ENCODE assay signal across 10 cellular contexts in the genomic region with DNA sequence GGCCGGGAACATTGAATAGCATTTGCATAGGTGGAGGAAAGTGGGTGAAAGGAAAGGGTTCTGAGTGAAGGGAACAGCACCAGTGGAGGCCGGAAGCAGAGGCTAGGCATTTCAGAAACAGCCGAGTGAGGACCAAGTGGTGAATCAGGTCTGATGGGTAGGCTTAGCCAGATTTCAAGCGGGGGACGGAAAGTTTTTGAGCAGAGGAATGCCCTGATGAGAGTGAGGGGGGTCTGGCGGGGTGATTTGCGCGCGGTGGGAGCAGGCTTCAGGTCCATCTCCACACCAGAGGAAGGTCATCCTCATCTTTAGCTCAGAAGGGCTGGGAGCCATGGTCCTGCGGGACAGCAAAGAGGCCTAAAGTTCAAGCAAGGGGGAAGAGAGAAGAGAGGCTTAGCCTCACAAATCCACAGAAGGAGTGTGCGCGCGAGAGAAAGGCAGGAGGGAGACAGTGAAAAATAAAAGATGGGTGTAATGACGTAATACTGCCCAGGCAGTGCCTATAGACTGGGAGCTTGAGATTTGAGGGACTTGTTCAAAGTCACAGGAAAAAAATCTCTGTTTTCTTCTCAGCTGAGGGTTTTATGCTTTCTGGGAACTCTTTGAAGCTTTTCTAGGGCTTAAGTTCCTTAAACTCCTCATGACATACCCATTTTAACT. TPM values are rescaled to one million over a fixed set of nuclear protein-coding genes. Genes with fewer than 3 reads are reported as not detected.
A peak's percentile ranks its signal among the peaks of the same experiment; 100 is the strongest.
DNase-seq lines count a peak whose midpoint lies in the region; ATAC-seq, FAIRE-seq and TF ChIP-seq lines count a peak whose summit lies in the region.
"Had no signal": no experiment of that assay in that cellular context is flagged by ENCODE, and none has a peak within 500 bp of the region (broad histone marks: within the 10 kb centered on the region; RNA-seq: fewer than 3 reads in every experiment).

No MANE protein-coding gene starts in this region.

- peak overlapping the region; percentile 72 for H3K4me3 ChIP-seq in HUES48 (ENCODE audit: low read depth, low read length)
- H3K4me3 ChIP-seq in adipocyte (ENCODE audit: low read length): peak overlapping the region; percentile 76
- H3K4me3 ChIP-seq in gastrocnemius medialis: peak overlapping the region; percentile 52 to 65 (median 60)

- H3K4me1 ChIP-seq in HUES48 (ENCODE audit: control insufficient read depth, insufficient read depth, low read length) (peaks cover 25% of the 10 kb centered on the region), adipocyte (ENCODE audit: control insufficient read depth, insufficient read depth, low read length) (peaks cover 34% of the 10 kb centered on the region), gastrocnemius medialis (peaks cover 8 to 9% of the 10 kb centered on the region in 2 donors)

- H3K9ac ChIP-seq in HUES48 (ENCODE audit: low read depth, low read length) (no peak overlapping the region), adipocyte (ENCODE audit: low read length) (peak overlapping the region; percentile 68)

- H3K4me3 Mint-ChIP-seq in immature natural killer cell: peak overlapping the region; percentile 16 to 62 (median 60)

- H3K36me3 Mint-ChIP-seq in immature natural killer cell: peaks cover 0 to 8% (median 4%) of the 10 kb centered on the region in 3 donors

- H3K9me3 ChIP-seq in HUES48 (ENCODE audit: control insufficient read depth, insufficient read depth, low read length) (no peaks in the 10 kb centered on the region), adipocyte (ENCODE audit: control insufficient read depth, low read length) (no peaks in the 10 kb centered on the region), gastrocnemius medialis (no peaks in the 10 kb centered on the region)
- H3K9me3 ChIP-seq: left lung had no signal

- peaks cover 12 to 20% of the 10 kb centered on the region in 2 donors for H3K4me1 Mint-ChIP-seq in immature natural killer cell

- no peaks in the 10 kb centered on the region for H3K9me3 Mint-ChIP-seq in immature natural killer cell

- no peak for TF ChIP-seq POLR2A in gastrocnemius medialis (IDR thresholded peaks at IDR 0.05)

- no peak for FAIRE-seq in urothelium cell line (lab: Jason Lieb, UNC)

- peak overlapping the region in 1 of 6 donors; percentile 3 for H3K27ac Mint-ChIP-seq in immature natural killer cell

- DNase-seq in adipocyte (ENCODE audit: low read depth) (peak; percentile 9), immature natural killer cell (no peak), gastrocnemius medialis (no peak), NCI-H2081 treated with DMSO at 0.1 percent for 48 hours (lab: John Stamatoyannopoulos, UW) (no peak), urothelium cell line (ENCODE audit: low spot score) (no peak), left colon (no peak), NCI-H524 treated with DMSO at 0.1 percent for 48 hours (lab: John Stamatoyannopoulos, UW) (no peak)

- intact Hi-C loops in gastrocnemius medialis (cut with DNase I; ENCODE audit: low total_unique reads): loop anchor here (5.0 kb wide), 1 partner anchor 99 kb away; no protein-coding TSS in a partner anchor
- intact Hi-C loops in left colon (cut with DNase I, micrococcal nuclease): no loop called here

- peaks cover 27% of the 10 kb centered on the region for H3K27me3 ChIP-seq in HUES48 (ENCODE audit: control insufficient read depth, insufficient read depth, low read length)
- no peaks in the 10 kb centered on the region for H3K27me3 ChIP-seq in adipocyte (replicated peaks; ENCODE audit: control insufficient read depth, insufficient read depth, low read length)
- H3K27me3 ChIP-seq in gastrocnemius medialis: peaks cover 18 to 43% (median 25%) of the 10 kb centered on the region in 3 donors

- H3K27me3 Mint-ChIP-seq in immature natural killer cell (ENCODE audit: low read depth in 3 of 3): peaks cover 15 to 37% (median 23%) of the 10 kb centered on the region in 3 donors

- TF ChIP-seq CTCF in gastrocnemius medialis (IDR thresholded peaks at IDR 0.05 in 4 of 5, conservative IDR thresholded peaks at IDR 0.05 in 1 of 5): no peak

- H3K27ac ChIP-seq in HUES48 (ENCODE audit: low read depth, low read length) (no peak overlapping the region), gastrocnemius medialis (peak overlapping the region; percentile 82 to 83 (median 83))
- H3K27ac ChIP-seq: HL-60 had no signal

- H3K36me3 ChIP-seq in HUES48 (ENCODE audit: control insufficient read depth, insufficient read depth, low read length) (no peaks in the 10 kb centered on the region), adipocyte (ENCODE audit: control insufficient read depth, insufficient read depth, low read length, severe bottlenecking) (no peaks in the 10 kb centered on the region), gastrocnemius medialis (no peaks in the 10 kb centered on the region)
- H3K36me3 ChIP-seq: left lung had no signal

- ATAC-seq in gastrocnemius medialis (peak in 1 of 2 donors; percentile 19), left colon (no peak)

- in situ Hi-C loops in gastrocnemius medialis (cut with MboI; ENCODE audit: low sequenced_read_pairs in 4 of 4): no loop called here

RNA-seq across cellular contexts. Expression of gene DENND2A, which starts 1.0 kb away (rescaled TPM):
- polyA plus RNA-seq in immature natural killer cell: not detected
- 1 to 10 TPM in 3 of 4 donors, under 1 TPM in 1; 0.73 to 2.6 (median 1.6) TPM for total RNA-seq in gastrocnemius medialis
- total RNA-seq in left colon: 1 to 10 TPM; 6.8 to 8.2 TPM

RNA-seq across cellular contexts. Expression of gene ADCK2, which starts 31.1 kb away (rescaled TPM):
- 10 to 100 TPM; 27.8 to 37.1 (median 33.9) TPM for polyA plus RNA-seq in immature natural killer cell
- total RNA-seq in gastrocnemius medialis (10 to 100 TPM; 19.7 to 27.2 (median 23.3) TPM), left colon (10 to 100 TPM; 26.3 to 26.5 TPM)

RNA-seq across cellular contexts. Expression of gene NDUFB2, which starts 54.8 kb away (rescaled TPM):
- polyA plus RNA-seq in immature natural killer cell: 1,000 to 10,000 TPM in 1 of 3 donors, 100 to 1,000 TPM in 2; 742 to 1,051 (median 942) TPM
- total RNA-seq in gastrocnemius medialis (100 to 1,000 TPM; 449 to 793 (median 538) TPM), left colon (100 to 1,000 TPM; 274 to 319 TPM)
